In genomic region chr5:159311063-159311462, GRCh38 we compare ENCODE assay signal across 14 cellular contexts. TPM values are rescaled to one million over a fixed set of nuclear protein-coding genes. Genes with fewer than 3 reads are reported as not detected.
A peak's percentile ranks its signal among the peaks of the same experiment; 100 is the strongest.
DNase-seq lines count a peak whose midpoint lies in the region; ATAC-seq, FAIRE-seq and TF ChIP-seq lines count a peak whose summit lies in the region.
"Had no signal": no experiment of that assay in that cellular context is flagged by ENCODE, and none has a peak within 500 bp of the region (broad histone marks: within the 10 kb centered on the region; RNA-seq: fewer than 3 reads in every experiment).

No MANE protein-coding gene starts in this region.

- TF ChIP-seq POLR2A in Peyer's patch (IDR thresholded peaks at IDR 0.05) = no peak

- H3K27ac Mint-ChIP-seq in IgD-negative memory B cell = peak overlapping the region in 1 of 3 donors; percentile 76
- no peak overlapping the region for H3K27ac Mint-ChIP-seq in astrocyte (ENCODE audit: unreplicated experiment)
- H3K27ac Mint-ChIP-seq in stimulated activated memory B cell treated with anti-CD40 and anti-IgM and Interleukin-4, amounts not matched to agents 10 μg/mL and 1 μg/mL and 100 μg/mL, for 72 hours = peak overlapping the region; percentile 78
- H3K27ac Mint-ChIP-seq: activated naive CD4-positive, alpha-beta T cell treated with anti-CD3 and anti-CD28 coated beads, Interleukin-2, amount 10 ng/mL, durations not matched to agents 7 days and 5 days; CD14-positive monocyte had no signal

- no peak for FAIRE-seq in astrocyte (lab: Jason Lieb, UNC)
- FAIRE-seq: G401.6 had no signal

- no peak overlapping the region for H3K9ac ChIP-seq in astrocyte (ENCODE audit: low read length)
- H3K9ac ChIP-seq: GM23248 had no signal

- ATAC-seq in left lung = no peak
- no peak for ATAC-seq in stimulated activated memory B cell treated with anti-CD40 and anti-IgM and Interleukin-4, amounts not matched to agents 10 μg/mL and 1 μg/mL and 100 μg/mL, for 72 hours

- H3K36me3 ChIP-seq in astrocyte (ENCODE audit: insufficient read depth, low read length) (no peaks in the 10 kb centered on the region), left lung (no peaks in the 10 kb centered on the region), Peyer's patch (no peaks in the 10 kb centered on the region)

- H3K27ac ChIP-seq in astrocyte (ENCODE audit: low read depth, low read length) (no peak overlapping the region), left lung (peak overlapping the region; percentile 35 to 42), Peyer's patch (no peak overlapping the region)
- H3K27ac ChIP-seq: GM23248, testis had no signal

- no peaks in the 10 kb centered on the region for H3K79me2 ChIP-seq in astrocyte (ENCODE audit: insufficient read depth, low read length)

- H3K36me3 Mint-ChIP-seq in IgD-negative memory B cell (no peaks in the 10 kb centered on the region), astrocyte (ENCODE audit: low read depth, unreplicated experiment) (no peaks in the 10 kb centered on the region)
- no peaks in the 10 kb centered on the region for H3K36me3 Mint-ChIP-seq in stimulated activated memory B cell treated with anti-CD40 and anti-IgM and Interleukin-4, amounts not matched to agents 10 μg/mL and 1 μg/mL and 100 μg/mL, for 72 hours
- H3K36me3 Mint-ChIP-seq: activated naive CD4-positive, alpha-beta T cell treated with anti-CD3 and anti-CD28 coated beads, Interleukin-2, amount 10 ng/mL, durations not matched to agents 7 days and 5 days; CD14-positive monocyte had no signal

- H3K4me1 Mint-ChIP-seq in IgD-negative memory B cell = peaks cover 9 to 14% (median 12%) of the 10 kb centered on the region in 3 donors
- no peaks in the 10 kb centered on the region for H3K4me1 Mint-ChIP-seq in astrocyte (ENCODE audit: low read depth, unreplicated experiment)
- H3K4me1 Mint-ChIP-seq in stimulated activated memory B cell treated with anti-CD40 and anti-IgM and Interleukin-4, amounts not matched to agents 10 μg/mL and 1 μg/mL and 100 μg/mL, for 72 hours = peaks cover 24% of the 10 kb centered on the region

- H3K9me3 ChIP-seq in astrocyte (ENCODE audit: insufficient read depth, low read depth, low read length) (no peaks in the 10 kb centered on the region), left lung (no peaks in the 10 kb centered on the region), Peyer's patch (no peaks in the 10 kb centered on the region)
- H3K9me3 ChIP-seq: testis had no signal

- H3K4me2 ChIP-seq in astrocyte (ENCODE audit: low read length) = peak overlapping the region; percentile 81

- peaks cover 8% of the 10 kb centered on the region for H3K27me3 ChIP-seq in astrocyte (ENCODE audit: insufficient read depth, low read length)
- H3K27me3 ChIP-seq in left lung = peaks cover 7 to 40% of the 10 kb centered on the region in 2 donors
- H3K27me3 ChIP-seq in Peyer's patch = no peaks in the 10 kb centered on the region
- H3K27me3 ChIP-seq: testis had no signal

- in situ Hi-C loops in GM13976 (cut with MboI; ENCODE audit: low sequenced_read_pairs, unreplicated experiment) = no loop called here

- H3K4me1 ChIP-seq in astrocyte (ENCODE audit: insufficient read depth, low read length) = no peaks in the 10 kb centered on the region
- peaks cover 0 to 5% of the 10 kb centered on the region in 2 donors for H3K4me1 ChIP-seq in left lung
- H3K4me1 ChIP-seq in Peyer's patch = peaks cover 0 to 5% (median 0%) of the 10 kb centered on the region in 4 donors

- TF ChIP-seq CTCF in astrocyte (IDR thresholded peaks at IDR 0.05; ENCODE audit: insufficient read depth, low read depth, low read length) (no peak), left lung (IDR thresholded peaks at IDR 0.05) (no peak), GM13976 (IDR thresholded peaks at IDR 0.05; ENCODE audit: borderline replicate concordance, control extremely low read depth, extremely low read depth, insufficient read depth, missing control alignments) (no peak), Peyer's patch (IDR thresholded peaks at IDR 0.05) (no peak)

- H3K9me3 Mint-ChIP-seq in IgD-negative memory B cell = no peaks in the 10 kb centered on the region
- no peaks in the 10 kb centered on the region for H3K9me3 Mint-ChIP-seq in astrocyte (ENCODE audit: unreplicated experiment)
- no peaks in the 10 kb centered on the region for H3K9me3 Mint-ChIP-seq in stimulated activated memory B cell treated with anti-CD40 and anti-IgM and Interleukin-4, amounts not matched to agents 10 μg/mL and 1 μg/mL and 100 μg/mL, for 72 hours
- H3K9me3 Mint-ChIP-seq: activated naive CD4-positive, alpha-beta T cell treated with anti-CD3 and anti-CD28 coated beads, Interleukin-2, amount 10 ng/mL, durations not matched to agents 7 days and 5 days; CD14-positive monocyte had no signal

- peak overlapping the region; percentile 43 for H3K4me3 ChIP-seq in astrocyte (ENCODE audit: insufficient read depth, low read depth, low read length)
- H3K4me3 ChIP-seq in left lung = peak overlapping the region in 1 of 2 donors; percentile 7
- H3K4me3 ChIP-seq in Peyer's patch = peak overlapping the region in 1 of 4 donors; percentile 23
- H3K4me3 ChIP-seq: GM23248 had no signal

- DNase-seq in astrocyte (ENCODE audit: low read depth) (no peak), left lung (no peak), GM13976 (ENCODE audit: low spot score) (no peak), Peyer's patch (no peak), T-helper 2 cell (no peak)
- DNase-seq: GM23248, KBM-7, testis had no signal

- H3K4me3 Mint-ChIP-seq in IgD-negative memory B cell (peak overlapping the region; percentile 56 to 90 (median 84)), astrocyte (ENCODE audit: unreplicated experiment) (no peak overlapping the region)
- peak overlapping the region; percentile 79 for H3K4me3 Mint-ChIP-seq in stimulated activated memory B cell treated with anti-CD40 and anti-IgM and Interleukin-4, amounts not matched to agents 10 μg/mL and 1 μg/mL and 100 μg/mL, for 72 hours
- H3K4me3 Mint-ChIP-seq: activated naive CD4-positive, alpha-beta T cell treated with anti-CD3 and anti-CD28 coated beads, Interleukin-2, amount 10 ng/mL, durations not matched to agents 7 days and 5 days had no signal

- intact Hi-C loops in left lung (cut with DNase I) = no loop called here

- H2AFZ ChIP-seq in astrocyte (ENCODE audit: low read depth, low read length) = peak overlapping the region; percentile 74
- H2AFZ ChIP-seq: GM23248 had no signal

- H3K27me3 Mint-ChIP-seq in IgD-negative memory B cell (peaks cover 3% of the 10 kb centered on the region), astrocyte (ENCODE audit: low read depth, unreplicated experiment) (peaks cover 41% of the 10 kb centered on the region)
- H3K27me3 Mint-ChIP-seq in stimulated activated memory B cell treated with anti-CD40 and anti-IgM and Interleukin-4, amounts not matched to agents 10 μg/mL and 1 μg/mL and 100 μg/mL, for 72 hours = no peaks in the 10 kb centered on the region

- H4K20me1 ChIP-seq in astrocyte (ENCODE audit: insufficient read depth, low read length) = no peaks in the 10 kb centered on the region

RNA-seq across cellular contexts. Expression of gene IL12B, which starts 19.2 kb away (rescaled TPM):
- not detected for polyA plus RNA-seq in IgD-negative memory B cell
- total RNA-seq in astrocyte (not detected in 2 replicates), left lung (not detected), Peyer's patch (not detected)
- total RNA-seq: GM23248, mucosa of gallbladder, testis had no signal
- polyA plus RNA-seq: CD14-positive monocyte, GM23248 had no signal

RNA-seq across cellular contexts. Expression of gene UBLCP1, which starts 48.0 kb away (rescaled TPM):
- 45.1 TPM for polyA plus RNA-seq in IgD-negative memory B cell
- total RNA-seq in astrocyte (29.9 and 31.3 TPM in 2 replicates), left lung (10 to 100 TPM; 29.9 to 32.5 TPM), Peyer's patch (10 to 100 TPM in 2 of 4 donors, 1 to 10 TPM in 2; 8.2 to 19.8 (median 10.8) TPM)

Comparison
In these comparisons a context has a peak if more than half of its experiments do, and no peak if none do; other contexts are left out.
1. H3K27ac ChIP-seq: peak in left lung (2 of 2); none in astrocyte (single experiment) and Peyer's patch (0 of 4).